Comparison of ENCODE assay signal across 17 cellular contexts in genomic region chr1:205510951-205511330, GRCh38. TPM values are rescaled to one million over a fixed set of nuclear protein-coding genes. Genes with fewer than 3 reads are reported as not detected.
A peak's percentile ranks its signal among the peaks of the same experiment; 100 is the strongest.
DNase-seq lines count a peak whose midpoint lies in the region; ATAC-seq and TF ChIP-seq lines count a peak whose summit lies in the region.
"Had no signal": no experiment of that assay in that cellular context is flagged by ENCODE, and none has a peak within 500 bp of the region (broad histone marks: within the 10 kb centered on the region; RNA-seq: fewer than 3 reads in every experiment).

No MANE protein-coding gene starts in this region.

- H3K4me2 ChIP-seq in osteoblast (ENCODE audit: insufficient read depth, low read length), result no peak overlapping the region

- H3K36me3 ChIP-seq in osteoblast (ENCODE audit: insufficient read depth, low read length), result no peaks in the 10 kb centered on the region

- no peaks in the 10 kb centered on the region for H3K79me2 ChIP-seq in osteoblast (ENCODE audit: insufficient read depth, low read length)

- H3K4me1 Mint-ChIP-seq in WTC11, result peaks cover 59% of the 10 kb centered on the region

- H3K27ac ChIP-seq in RWPE1 (peak overlapping the region; percentile 60), coronary artery (peak overlapping the region; percentile 85 to 89), osteoblast (ENCODE audit: low read depth, low read length) (no peak overlapping the region)
- H3K27ac ChIP-seq: 22Rv1 had no signal

- no peaks in the 10 kb centered on the region for H4K20me1 ChIP-seq in osteoblast (ENCODE audit: insufficient read depth, low read length)

- no peaks in the 10 kb centered on the region for H3K9me3 Mint-ChIP-seq in WTC11
- H3K9me3 Mint-ChIP-seq: CD14-positive monocyte, IgD-negative memory B cell had no signal

- DNase-seq in DMS 273 (lab: John Stamatoyannopoulos, UW; ENCODE audit: unreplicated experiment) (peak; percentile 12), DMS 273 treated with DMSO at 0.1 percent for 48 hours (lab: John Stamatoyannopoulos, UW) (no peak), RWPE1 (ENCODE audit: low spot score) (no peak), coronary artery (ENCODE audit: low spot score) (no peak), osteoblast (ENCODE audit: insufficient read length, low spot score, missing footprints) (peak; percentile 22), WTC11 (ENCODE audit: low spot score) (no peak)
- no peak for DNase-seq in activated CD4-positive, alpha-beta T cell treated with anti-CD3 and anti-CD28 coated beads, Interleukin-2, amount 50 U/mL, for 48 hours
- DNase-seq: H7, Karpas-422, NCI-H146, NCI-H2029 treated with DMSO at 0.1 percent for 48 hours, NCI-H2171, NCI-H526 had no signal

- H3K36me3 Mint-ChIP-seq in WTC11, result peaks cover 10% of the 10 kb centered on the region; the same call in 1 of the 2 replicates
- H3K36me3 Mint-ChIP-seq: CD14-positive monocyte, IgD-negative memory B cell had no signal

- CTCF ChIA-PET in RWPE1 (lab: Yijun Ruan, JAX) (interaction anchor here (0.6 to 0.9 kb wide), 2 partner anchors 14 to 1036 kb away, joined by 3 to 4 read pairs; no protein-coding TSS in a partner anchor), WTC11 (lab: Charles Lee) (interaction anchor here (1.2 to 2.3 kb wide), 4 partner anchors 12 to 26 kb away, joined by 3 to 7 read pairs (median 6); no protein-coding TSS in a partner anchor)

- ATAC-seq in HG03457 (IDR thresholded peaks at IDR 0.05; ENCODE audit: unreplicated experiment), result no peak
- no peak for ATAC-seq in WTC11

- no peaks in the 10 kb centered on the region for H3K27me3 ChIP-seq in osteoblast (ENCODE audit: insufficient read depth, low read length)

- no peaks in the 10 kb centered on the region for H3K27me3 Mint-ChIP-seq in WTC11 (ENCODE audit: low read depth)

- H3K27ac Mint-ChIP-seq in WTC11, result no peak overlapping the region; the same call in 1 of the 2 replicates
- H3K27ac Mint-ChIP-seq: IgD-negative memory B cell had no signal

- no peak overlapping the region for H3K4me3 Mint-ChIP-seq in WTC11
- H3K4me3 Mint-ChIP-seq: CD14-positive monocyte, IgD-negative memory B cell had no signal

- POLR2A ChIA-PET in RWPE1 (lab: Yijun Ruan, JAX; ENCODE audit: low non-redundant PET) (no interaction called here), WTC11 (lab: Charles Lee) (no interaction called here)

- no peak overlapping the region for H3K4me3 ChIP-seq in coronary artery
- H3K4me3 ChIP-seq in osteoblast (ENCODE audit: insufficient read depth, low read length), result no peak overlapping the region

- H3K9me3 ChIP-seq in osteoblast (ENCODE audit: low read depth, low read length), result no peaks in the 10 kb centered on the region

- no peak overlapping the region for H2AFZ ChIP-seq in osteoblast (ENCODE audit: low read length)

- H3K4me1 ChIP-seq in osteoblast (ENCODE audit: insufficient read depth, low read length), result no peaks in the 10 kb centered on the region

- no peak for TF ChIP-seq CTCF in RWPE1 (conservative IDR thresholded peaks at IDR 0.05; ENCODE audit: low read depth)
- no peak for TF ChIP-seq CTCF in coronary artery (IDR thresholded peaks at IDR 0.05)
- TF ChIP-seq CTCF in osteoblast (IDR thresholded peaks at IDR 0.05; ENCODE audit: extremely low read depth, low read depth, low read length), result no peak
- no peak for TF ChIP-seq CTCF in WTC11 (IDR thresholded peaks at IDR 0.05)

TF ChIP-seq in WTC11, 78 proteins besides CTCF, POLR2A, EP300 and RAD21:
- TF ChIP-seq CDX4 (CRISPR knock-in tag; IDR thresholded peaks at IDR 0.05; ENCODE audit: borderline replicate concordance) (no peak), FOXP1 (CRISPR knock-in tag; IDR thresholded peaks at IDR 0.05; ENCODE audit: borderline replicate concordance) (no peak), NFYB (CRISPR knock-in tag; conservative IDR thresholded peaks at IDR 0.05; ENCODE audit: low read depth) (no peak), CREM (CRISPR knock-in tag; IDR thresholded peaks at IDR 0.05) (no peak), MAX (CRISPR knock-in tag; IDR thresholded peaks at IDR 0.05) (no peak), NFATC4 (CRISPR knock-in tag; IDR thresholded peaks at IDR 0.05) (no peak)
- TF ChIP-seq, protein P1, sequence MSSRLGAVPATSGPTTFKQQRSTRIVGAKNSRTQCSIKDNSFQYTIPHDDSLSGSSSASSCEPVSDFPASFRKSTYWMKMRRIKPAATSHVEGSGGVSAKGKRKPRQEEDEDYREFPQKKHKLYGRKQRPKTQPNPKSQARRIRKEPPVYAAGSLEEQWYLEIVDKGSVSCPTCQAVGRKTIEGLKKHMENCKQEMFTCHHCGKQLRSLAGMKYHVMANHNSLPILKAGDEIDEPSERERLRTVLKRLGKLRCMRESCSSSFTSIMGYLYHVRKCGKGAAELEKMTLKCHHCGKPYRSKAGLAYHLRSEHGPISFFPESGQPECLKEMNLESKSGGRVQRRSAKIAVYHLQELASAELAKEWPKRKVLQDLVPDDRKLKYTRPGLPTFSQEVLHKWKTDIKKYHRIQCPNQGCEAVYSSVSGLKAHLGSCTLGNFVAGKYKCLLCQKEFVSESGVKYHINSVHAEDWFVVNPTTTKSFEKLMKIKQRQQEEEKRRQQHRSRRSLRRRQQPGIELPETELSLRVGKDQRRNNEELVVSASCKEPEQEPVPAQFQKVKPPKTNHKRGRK (CRISPR knock-in tag; IDR thresholded peaks at IDR 0.05; ENCODE audit: borderline replicate concordance), result no peak
- TF ChIP-seq, protein P2, sequence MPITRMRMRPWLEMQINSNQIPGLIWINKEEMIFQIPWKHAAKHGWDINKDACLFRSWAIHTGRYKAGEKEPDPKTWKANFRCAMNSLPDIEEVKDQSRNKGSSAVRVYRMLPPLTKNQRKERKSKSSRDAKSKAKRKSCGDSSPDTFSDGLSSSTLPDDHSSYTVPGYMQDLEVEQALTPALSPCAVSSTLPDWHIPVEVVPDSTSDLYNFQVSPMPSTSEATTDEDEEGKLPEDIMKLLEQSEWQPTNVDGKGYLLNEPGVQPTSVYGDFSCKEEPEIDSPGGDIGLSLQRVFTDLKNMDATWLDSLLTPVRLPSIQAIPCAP (CRISPR knock-in tag; IDR thresholded peaks at IDR 0.05), result no peak

RNA-seq across cellular contexts. Expression of gene CDK18, which starts 6.5 kb away (rescaled TPM):
- total RNA-seq in osteoblast, result 0.29 and 0.72 TPM in 2 replicates
- 62.1 to 71.9 TPM (median 64.7 TPM) in 3 replicates for total RNA-seq in WTC11 (2021)

RNA-seq across cellular contexts. Expression of gene BLACAT1, which starts 55.1 kb away (rescaled TPM):
- total RNA-seq in osteoblast (not detected in 2 replicates), WTC11 (2021) (5.2 to 9.8 TPM (median 5.3 TPM) in 3 replicates)

Comparison
In these comparisons a context has a peak if more than half of its experiments do, and no peak if none do; other contexts are left out.
1. DNase-seq: peak in DMS 273 (single experiment) and osteoblast (single experiment); none in DMS 273 treated with DMSO at 0.1 percent for 48 hours (single experiment), RWPE1 (single experiment), coronary artery (single experiment), WTC11 (single experiment) and activated CD4-positive, alpha-beta T cell treated with anti-CD3 and anti-CD28 coated beads, Interleukin-2, amount 50 U/mL, for 48 hours (0 of 2).
2. RNA of gene CDK18, which starts 6.5 kb away (total RNA-seq): 62.1 to 71.9 TPM in WTC11; 0.29 to 0.72 TPM in osteoblast; every median in the first group is over 10 times any median in the second.